10 cellular contexts compared by ENCODE assay signal in the genomic region with DNA sequence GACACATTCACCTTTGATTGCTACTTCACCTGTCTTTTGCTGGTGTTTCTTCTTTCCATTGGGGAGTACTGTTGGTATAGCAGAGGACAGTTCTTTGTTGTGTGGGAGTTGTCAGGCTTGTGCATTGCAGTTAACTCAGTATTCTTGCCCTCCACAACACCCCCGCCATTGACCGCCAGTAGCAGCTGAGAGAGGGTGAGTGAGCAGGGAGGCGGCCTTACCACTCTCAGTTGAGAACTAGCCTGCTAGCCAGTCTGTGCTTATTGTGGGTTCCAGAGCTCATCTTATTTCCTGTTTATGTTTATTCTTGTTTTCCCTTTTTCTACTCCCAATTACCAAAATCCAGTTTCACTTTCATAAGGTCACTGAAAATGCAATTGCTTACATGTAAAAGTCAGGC. TPM values are rescaled to one million over a fixed set of nuclear protein-coding genes. Genes with fewer than 3 reads are reported as not detected.
DNase-seq lines count a peak whose midpoint lies in the region; ATAC-seq and TF ChIP-seq lines count a peak whose summit lies in the region.
"Had no signal": no experiment of that assay in that cellular context is flagged by ENCODE, and none has a peak within 500 bp of the region (broad histone marks: within the 10 kb centered on the region; RNA-seq: fewer than 3 reads in every experiment).

No MANE protein-coding gene starts in this region.

- H3K9me3 Mint-ChIP-seq in T-cell (no peaks in the 10 kb centered on the region), natural killer cell (no peaks in the 10 kb centered on the region)
- H3K9me3 Mint-ChIP-seq: activated T-helper 1 cell treated with anti-CD3 and anti-CD28 coated beads, Interleukin-12 subunit alpha, Interleukin-12 subunit beta, Interleukin-2, Interleukin-4 antibody, amounts not matched to agents 30 ng/mL and 10 ng/mL and 1 ng/mL, durations not matched to agents 14 hours and 24 hours and 36 hours had no signal

- H3K36me3 Mint-ChIP-seq in T-cell (peaks cover 4% of the 10 kb centered on the region), natural killer cell (no peaks in the 10 kb centered on the region)

- POLR2A ChIA-PET in T-cell (lab: Charles Lee) = no interaction called here

- DNase-seq in T-cell = peak in 1 of 34 experiments; percentile 7
- peak; percentile 24 for DNase-seq in natural killer cell
- DNase-seq in NCI-H510A (lab: John Stamatoyannopoulos, UW) = no peak
- no peak for DNase-seq in OCI-M2 (lab: John Stamatoyannopoulos, UW; ENCODE audit: unreplicated experiment)
- DNase-seq: NCI-H187 treated with DMSO at 0.1 percent for 48 hours; stimulated activated CD4-positive, alpha-beta T cell treated with anti-CD3 and anti-CD28 coated beads, Interleukin-15, amount 100 ng/mL, for 24 hours had no signal

- TF ChIP-seq CTCF in natural killer cell (IDR thresholded peaks at IDR 0.05) = no peak

- no peaks in the 10 kb centered on the region for H3K27me3 Mint-ChIP-seq in T-cell
- no peaks in the 10 kb centered on the region for H3K27me3 Mint-ChIP-seq in natural killer cell (ENCODE audit: low read depth in 2 of 2)

- H3K4me1 Mint-ChIP-seq in T-cell (peaks cover 85 to 91% (median 88%) of the 10 kb centered on the region in 3 donors), natural killer cell (peaks cover 88 to 89% of the 10 kb centered on the region in 2 donors)

- peak; percentile 33 for ATAC-seq in GM18858 (IDR thresholded peaks at IDR 0.05; ENCODE audit: unreplicated experiment)
- peak; percentile 66 for ATAC-seq in GM21825 (IDR thresholded peaks at IDR 0.05; ENCODE audit: unreplicated experiment)
- no peak for ATAC-seq in T-cell (replicated peaks in 1 of 4)
- ATAC-seq in natural killer cell = peak; percentile 78 to 86 (median 84)
- ATAC-seq in GM21526 (IDR thresholded peaks at IDR 0.05; ENCODE audit: low FRiP score, unreplicated experiment) = no peak

- intact Hi-C loops in natural killer cell (cut with micrococcal nuclease) = no loop called here

- CTCF ChIA-PET in T-cell (lab: Charles Lee) = interaction anchor here in 1 of 2 donors (0.6 to 1.2 kb wide), 2 partner anchors 27 to 454 kb away, joined by 3 to 5 read pairs; no protein-coding TSS in a partner anchor

- H3K4me3 Mint-ChIP-seq in T-cell (peak overlapping the region in 1 of 3 donors; percentile 33), natural killer cell (peak overlapping the region; percentile 79)
- H3K4me3 Mint-ChIP-seq: activated T-helper 1 cell treated with anti-CD3 and anti-CD28 coated beads, Interleukin-12 subunit alpha, Interleukin-12 subunit beta, Interleukin-2, Interleukin-4 antibody, amounts not matched to agents 30 ng/mL and 10 ng/mL and 1 ng/mL, durations not matched to agents 14 hours and 24 hours and 36 hours had no signal

- H3K27ac Mint-ChIP-seq in T-cell (peak overlapping the region; percentile 24 to 56), natural killer cell (peak overlapping the region; percentile 90 to 94)
- H3K27ac Mint-ChIP-seq: activated T-helper 1 cell treated with anti-CD3 and anti-CD28 coated beads, Interleukin-12 subunit alpha, Interleukin-12 subunit beta, Interleukin-2, Interleukin-4 antibody, amounts not matched to agents 30 ng/mL and 10 ng/mL and 1 ng/mL, durations not matched to agents 14 hours and 24 hours and 36 hours had no signal

RNA-seq across cellular contexts. Expression of gene STIM2, which starts 52.2 kb away (rescaled TPM):
- total RNA-seq in T-cell (10 to 100 TPM; 67.9 to 98.7 (median 75.2) TPM), natural killer cell (100 to 1,000 TPM in 2 of 3 donors, 10 to 100 TPM in 1; 98.3 to 104 (median 100) TPM)

Comparison
In these comparisons a context has a peak if more than half of its experiments do, and no peak if none do; other contexts are left out.
1. ATAC-seq: peak in GM18858 (single experiment), GM21825 (single experiment) and natural killer cell (3 of 3); none in T-cell (0 of 4) and GM21526 (single experiment).